1 cellular context compared by ENCODE assay signal in the genomic region with DNA sequence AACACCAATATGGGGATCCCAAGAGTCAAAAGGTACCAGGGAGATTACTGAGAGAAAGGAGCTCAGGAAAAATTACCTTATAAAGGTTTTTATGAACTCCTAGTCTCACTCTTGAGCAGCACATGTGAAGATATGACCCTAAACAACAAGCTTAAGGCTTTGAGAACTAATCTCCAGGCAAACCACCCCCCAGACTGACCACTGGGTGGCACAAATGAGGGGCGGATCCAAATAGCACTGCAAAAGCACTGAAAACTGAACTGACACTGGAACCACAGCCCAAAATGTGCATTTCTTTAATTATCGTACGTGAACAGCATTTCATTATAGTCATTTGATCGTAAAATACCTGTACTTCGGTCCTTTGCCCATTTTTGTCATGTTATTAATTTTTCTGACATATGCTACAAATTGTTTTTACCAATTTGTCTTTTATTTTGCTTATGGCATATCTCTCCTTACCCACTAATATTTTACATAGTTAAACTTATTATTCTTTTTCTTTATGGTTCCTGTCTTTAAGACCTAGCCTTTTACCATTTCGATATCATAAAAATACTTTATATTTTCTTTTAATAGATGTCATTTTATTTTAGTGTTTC.
TF ChIP-seq lines count a peak whose summit lies in the region.

No MANE protein-coding gene starts in this region.

TF ChIP-seq in H1, 55 proteins besides CTCF, POLR2A, EP300 and RAD21 (continued from another document):
- TF ChIP-seq HDAC6 (IDR thresholded peaks at IDR 0.05; ENCODE audit: low read depth, low read length) (no peak), SIRT6 (IDR thresholded peaks at IDR 0.05; ENCODE audit: low read length) (no peak), GTF2F1 (IDR thresholded peaks at IDR 0.05; ENCODE audit: borderline replicate concordance, low read depth, low read length) (no peak), KDM1A (IDR thresholded peaks at IDR 0.05; ENCODE audit: borderline replicate concordance, low read length) (no peak), KDM5A (IDR thresholded peaks at IDR 0.05; ENCODE audit: low read length) (no peak), EZH2 (IDR thresholded peaks at IDR 0.05; ENCODE audit: low read depth, low read length, severe bottlenecking) (no peak), NANOG (IDR thresholded peaks at IDR 0.05; ENCODE audit: insufficient read depth, low read depth, low read length, poor library complexity, severe bottlenecking) (no peak), SP4 (IDR thresholded peaks at IDR 0.05; ENCODE audit: low read length) (no peak), EGR1 (IDR thresholded peaks at IDR 0.05; ENCODE audit: borderline replicate concordance, low read depth, low read length) (no peak), KDM4A (IDR thresholded peaks at IDR 0.05; ENCODE audit: low read depth, low read length, severe bottlenecking) (no peak), TAF1 (IDR thresholded peaks at IDR 0.05; ENCODE audit: low read depth, low read length) (no peak), MAFK (IDR thresholded peaks at IDR 0.05; ENCODE audit: low read depth, low read length) (no peak), BACH1 (IDR thresholded peaks at IDR 0.05; ENCODE audit: low read length) (no peak), RXRA (IDR thresholded peaks at IDR 0.05; ENCODE audit: insufficient read depth, low read depth, low read length) (no peak), ASH2L (IDR thresholded peaks at IDR 0.05; ENCODE audit: low read length) (no peak)
- TF ChIP-seq, protein P1, sequence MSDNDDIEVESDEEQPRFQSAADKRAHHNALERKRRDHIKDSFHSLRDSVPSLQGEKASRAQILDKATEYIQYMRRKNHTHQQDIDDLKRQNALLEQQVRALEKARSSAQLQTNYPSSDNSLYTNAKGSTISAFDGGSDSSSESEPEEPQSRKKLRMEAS (IDR thresholded peaks at IDR 0.05), result no peak
- TF ChIP-seq, protein P2, sequence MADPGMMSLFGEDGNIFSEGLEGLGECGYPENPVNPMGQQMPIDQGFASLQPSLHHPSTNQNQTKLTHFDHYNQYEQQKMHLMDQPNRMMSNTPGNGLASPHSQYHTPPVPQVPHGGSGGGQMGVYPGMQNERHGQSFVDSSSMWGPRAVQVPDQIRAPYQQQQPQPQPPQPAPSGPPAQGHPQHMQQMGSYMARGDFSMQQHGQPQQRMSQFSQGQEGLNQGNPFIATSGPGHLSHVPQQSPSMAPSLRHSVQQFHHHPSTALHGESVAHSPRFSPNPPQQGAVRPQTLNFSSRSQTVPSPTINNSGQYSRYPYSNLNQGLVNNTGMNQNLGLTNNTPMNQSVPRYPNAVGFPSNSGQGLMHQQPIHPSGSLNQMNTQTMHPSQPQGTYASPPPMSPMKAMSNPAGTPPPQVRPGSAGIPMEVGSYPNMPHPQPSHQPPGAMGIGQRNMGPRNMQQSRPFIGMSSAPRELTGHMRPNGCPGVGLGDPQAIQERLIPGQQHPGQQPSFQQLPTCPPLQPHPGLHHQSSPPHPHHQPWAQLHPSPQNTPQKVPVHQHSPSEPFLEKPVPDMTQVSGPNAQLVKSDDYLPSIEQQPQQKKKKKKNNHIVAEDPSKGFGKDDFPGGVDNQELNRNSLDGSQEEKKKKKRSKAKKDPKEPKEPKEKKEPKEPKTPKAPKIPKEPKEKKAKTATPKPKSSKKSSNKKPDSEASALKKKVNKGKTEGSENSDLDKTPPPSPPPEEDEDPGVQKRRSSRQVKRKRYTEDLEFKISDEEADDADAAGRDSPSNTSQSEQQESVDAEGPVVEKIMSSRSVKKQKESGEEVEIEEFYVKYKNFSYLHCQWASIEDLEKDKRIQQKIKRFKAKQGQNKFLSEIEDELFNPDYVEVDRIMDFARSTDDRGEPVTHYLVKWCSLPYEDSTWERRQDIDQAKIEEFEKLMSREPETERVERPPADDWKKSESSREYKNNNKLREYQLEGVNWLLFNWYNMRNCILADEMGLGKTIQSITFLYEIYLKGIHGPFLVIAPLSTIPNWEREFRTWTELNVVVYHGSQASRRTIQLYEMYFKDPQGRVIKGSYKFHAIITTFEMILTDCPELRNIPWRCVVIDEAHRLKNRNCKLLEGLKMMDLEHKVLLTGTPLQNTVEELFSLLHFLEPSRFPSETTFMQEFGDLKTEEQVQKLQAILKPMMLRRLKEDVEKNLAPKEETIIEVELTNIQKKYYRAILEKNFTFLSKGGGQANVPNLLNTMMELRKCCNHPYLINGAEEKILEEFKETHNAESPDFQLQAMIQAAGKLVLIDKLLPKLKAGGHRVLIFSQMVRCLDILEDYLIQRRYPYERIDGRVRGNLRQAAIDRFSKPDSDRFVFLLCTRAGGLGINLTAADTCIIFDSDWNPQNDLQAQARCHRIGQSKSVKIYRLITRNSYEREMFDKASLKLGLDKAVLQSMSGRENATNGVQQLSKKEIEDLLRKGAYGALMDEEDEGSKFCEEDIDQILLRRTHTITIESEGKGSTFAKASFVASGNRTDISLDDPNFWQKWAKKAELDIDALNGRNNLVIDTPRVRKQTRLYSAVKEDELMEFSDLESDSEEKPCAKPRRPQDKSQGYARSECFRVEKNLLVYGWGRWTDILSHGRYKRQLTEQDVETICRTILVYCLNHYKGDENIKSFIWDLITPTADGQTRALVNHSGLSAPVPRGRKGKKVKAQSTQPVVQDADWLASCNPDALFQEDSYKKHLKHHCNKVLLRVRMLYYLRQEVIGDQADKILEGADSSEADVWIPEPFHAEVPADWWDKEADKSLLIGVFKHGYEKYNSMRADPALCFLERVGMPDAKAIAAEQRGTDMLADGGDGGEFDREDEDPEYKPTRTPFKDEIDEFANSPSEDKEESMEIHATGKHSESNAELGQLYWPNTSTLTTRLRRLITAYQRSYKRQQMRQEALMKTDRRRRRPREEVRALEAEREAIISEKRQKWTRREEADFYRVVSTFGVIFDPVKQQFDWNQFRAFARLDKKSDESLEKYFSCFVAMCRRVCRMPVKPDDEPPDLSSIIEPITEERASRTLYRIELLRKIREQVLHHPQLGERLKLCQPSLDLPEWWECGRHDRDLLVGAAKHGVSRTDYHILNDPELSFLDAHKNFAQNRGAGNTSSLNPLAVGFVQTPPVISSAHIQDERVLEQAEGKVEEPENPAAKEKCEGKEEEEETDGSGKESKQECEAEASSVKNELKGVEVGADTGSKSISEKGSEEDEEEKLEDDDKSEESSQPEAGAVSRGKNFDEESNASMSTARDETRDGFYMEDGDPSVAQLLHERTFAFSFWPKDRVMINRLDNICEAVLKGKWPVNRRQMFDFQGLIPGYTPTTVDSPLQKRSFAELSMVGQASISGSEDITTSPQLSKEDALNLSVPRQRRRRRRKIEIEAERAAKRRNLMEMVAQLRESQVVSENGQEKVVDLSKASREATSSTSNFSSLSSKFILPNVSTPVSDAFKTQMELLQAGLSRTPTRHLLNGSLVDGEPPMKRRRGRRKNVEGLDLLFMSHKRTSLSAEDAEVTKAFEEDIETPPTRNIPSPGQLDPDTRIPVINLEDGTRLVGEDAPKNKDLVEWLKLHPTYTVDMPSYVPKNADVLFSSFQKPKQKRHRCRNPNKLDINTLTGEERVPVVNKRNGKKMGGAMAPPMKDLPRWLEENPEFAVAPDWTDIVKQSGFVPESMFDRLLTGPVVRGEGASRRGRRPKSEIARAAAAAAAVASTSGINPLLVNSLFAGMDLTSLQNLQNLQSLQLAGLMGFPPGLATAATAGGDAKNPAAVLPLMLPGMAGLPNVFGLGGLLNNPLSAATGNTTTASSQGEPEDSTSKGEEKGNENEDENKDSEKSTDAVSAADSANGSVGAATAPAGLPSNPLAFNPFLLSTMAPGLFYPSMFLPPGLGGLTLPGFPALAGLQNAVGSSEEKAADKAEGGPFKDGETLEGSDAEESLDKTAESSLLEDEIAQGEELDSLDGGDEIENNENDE (IDR thresholded peaks at IDR 0.05; ENCODE audit: insufficient replicate concordance, low read length), result no peak
